Comparison of ENCODE assay signal across 22 cellular contexts in the genomic region with DNA sequence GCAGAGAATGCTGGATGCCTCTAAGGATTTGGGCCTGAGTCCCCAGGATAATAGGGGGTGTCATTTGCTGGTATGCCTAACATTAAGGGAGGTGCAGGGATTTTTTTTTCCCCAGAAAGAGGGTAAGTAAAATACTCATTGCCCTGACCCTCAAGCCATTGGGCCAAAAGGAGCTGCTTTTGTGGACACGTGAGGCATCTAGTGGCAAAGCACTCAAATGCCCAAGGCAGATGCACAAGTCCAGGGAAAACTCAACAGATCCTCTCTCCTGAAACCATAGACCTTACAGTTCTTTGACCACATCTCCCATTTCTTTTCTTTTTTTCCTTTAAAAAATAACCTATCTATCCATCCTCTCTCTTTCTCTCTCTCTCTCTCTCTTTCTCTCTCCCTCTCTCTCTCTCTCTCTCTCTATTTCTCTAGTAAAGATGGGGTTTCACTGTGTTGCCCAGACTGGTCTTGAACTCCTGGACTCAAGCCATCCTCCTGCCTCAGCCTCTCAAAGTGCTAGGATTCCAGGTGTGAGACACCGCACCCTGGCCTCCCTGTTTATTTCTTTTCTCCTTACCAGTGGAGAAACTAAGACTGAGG. TPM values are rescaled to one million over a fixed set of nuclear protein-coding genes. Genes with fewer than 3 reads are reported as not detected.
DNase-seq lines count a peak whose midpoint lies in the region; ATAC-seq and TF ChIP-seq lines count a peak whose summit lies in the region.
"Had no signal": no experiment of that assay in that cellular context is flagged by ENCODE, and none has a peak within 500 bp of the region (broad histone marks: within the 10 kb centered on the region; RNA-seq: fewer than 3 reads in every experiment).

No MANE protein-coding gene starts in this region.

- H3K9ac ChIP-seq in SK-N-SH, result no peak overlapping the region

- no peaks in the 10 kb centered on the region for H3K36me3 ChIP-seq in SK-N-SH (replicated peaks in 1 of 2; ENCODE audit: control insufficient read depth in 1 of 2, insufficient read depth in 2 of 2, low read length in 1 of 2)
- H3K36me3 ChIP-seq in esophagus muscularis mucosa, result no peaks in the 10 kb centered on the region
- H3K36me3 ChIP-seq: HAP-1 had no signal

- WGBS in SK-N-SH (ENCODE audit: low lambda C conversion rate), result 70% methylated on average over 2 of the region's 2 CpGs
- WGBS in esophagus muscularis mucosa, result 93% methylated on average over 2 of the region's 2 CpGs

- TF ChIP-seq EP300 in SK-N-SH (IDR thresholded peaks at IDR 0.05; ENCODE audit: borderline replicate concordance in 1 of 2, low read depth in 1 of 2, low read length in 1 of 2) (no peak), esophagus muscularis mucosa (IDR thresholded peaks at IDR 0.05) (no peak)

- H3K4me1 ChIP-seq in SK-N-SH (ENCODE audit: control insufficient read depth in 1 of 2, insufficient read depth in 2 of 2, low read depth in 1 of 2, low read length in 1 of 2) (no peaks in the 10 kb centered on the region), esophagus muscularis mucosa (peaks cover 12 to 20% (median 18%) of the 10 kb centered on the region in 4 donors)
- H3K4me1 ChIP-seq: HAP-1 had no signal

- in situ Hi-C loops in GM13976 (cut with MboI; ENCODE audit: low sequenced_read_pairs, unreplicated experiment), result loop anchor here (25.0 kb wide), 1 partner anchor 655 kb away; a partner anchor contains a TSS

- H3K9me3 ChIP-seq in SK-N-SH, result no peaks in the 10 kb centered on the region
- H3K9me3 ChIP-seq in esophagus muscularis mucosa, result no peaks in the 10 kb centered on the region
- H3K9me3 ChIP-seq: HAP-1, MG63 had no signal

- intact Hi-C loops in esophagus muscularis mucosa (cut with DNase I), result no loop called here

- ATAC-seq in SK-N-SH treated with all-trans-retinoic acid at 6 μM for 48 hours, result no peak
- ATAC-seq in GM19023 (IDR thresholded peaks at IDR 0.05; ENCODE audit: unreplicated experiment), result no peak
- ATAC-seq: CD8-positive, alpha-beta T cell had no signal

- TF ChIP-seq CTCF in SK-N-SH (IDR thresholded peaks at IDR 0.05) (0 out of 2 replicates have a peak, but pooled peaks have one; percentile 7), esophagus muscularis mucosa (IDR thresholded peaks at IDR 0.05) (no peak), GM13976 (IDR thresholded peaks at IDR 0.05; ENCODE audit: borderline replicate concordance, control extremely low read depth, extremely low read depth, insufficient read depth, missing control alignments) (no peak)

- no peak for DNase-seq in SK-N-SH
- DNase-seq in RKO (ENCODE audit: low spot score), result peak; percentile 8
- peak; percentile 39 for DNase-seq in esophagus muscularis mucosa (ENCODE audit: extremely low spot score)
- no peak for DNase-seq in effector CD4-positive, alpha-beta T cell
- no peak for DNase-seq in cerebellar nuclear complex (lab: John Stamatoyannopoulos, UW)
- DNase-seq in GM13976 (ENCODE audit: low spot score), result no peak
- DNase-seq: AML-193; C1 segment of cervical spinal cord; CD8-positive, alpha-beta T cell; Kasumi-1; MG63; NCI-H1417; NCI-H1694 treated with DMSO at 0.1 percent for 48 hours; NCI-H2107; NCI-H510A; NK-92 treated with Interleukin-12 subunit alpha and Interleukin-12 subunit beta, amount 100 ng/mL, for 24 hours; Right ventricle myocardium superior; T-helper 2 cell had no signal

- POLR2A ChIA-PET in SK-N-SH (lab: Yijun Ruan, JAX), result interaction anchor here (0.5 kb wide), 1 partner anchor 438 kb away, joined by 3 read pairs; no protein-coding TSS in a partner anchor

- CTCF ChIA-PET in SK-N-SH (lab: Yijun Ruan, JAX), result interaction anchor here (0.6 kb wide), 1 partner anchor 1710 kb away, joined by 4 read pairs; no protein-coding TSS in a partner anchor

- no peaks in the 10 kb centered on the region for H3F3A ChIP-seq in SK-N-SH (replicated peaks; ENCODE audit: insufficient read depth)

- H4K20me1 ChIP-seq in SK-N-SH (ENCODE audit: insufficient read depth), result no peaks in the 10 kb centered on the region

- no peaks in the 10 kb centered on the region for H3K27me3 ChIP-seq in SK-N-SH (ENCODE audit: insufficient read depth)
- peaks cover 0 to 92% (median 30%) of the 10 kb centered on the region in 4 donors for H3K27me3 ChIP-seq in esophagus muscularis mucosa
- H3K27me3 ChIP-seq: MG63 had no signal

- H3K4me3 ChIP-seq in SK-N-SH (ENCODE audit: low read depth in 2 of 2, low read length in 1 of 2) (no peak overlapping the region), esophagus muscularis mucosa (no peak overlapping the region)
- H3K4me3 ChIP-seq: HAP-1, MG63 had no signal

- no peaks in the 10 kb centered on the region for H3K79me2 ChIP-seq in SK-N-SH (ENCODE audit: insufficient read depth)

- H3K4me2 ChIP-seq in SK-N-SH, result no peak overlapping the region

- no peak for TF ChIP-seq RAD21 in SK-N-SH (IDR thresholded peaks at IDR 0.05; ENCODE audit: low read length)

- no peak for TF ChIP-seq POLR2A in esophagus muscularis mucosa (IDR thresholded peaks at IDR 0.05; ENCODE audit: low read depth)

- H3K9me2 ChIP-seq in SK-N-SH, result no peaks in the 10 kb centered on the region

- H2AFZ ChIP-seq in SK-N-SH (ENCODE audit: low read depth), result no peak overlapping the region

- H3K27ac ChIP-seq in SK-N-SH (ENCODE audit: low read depth in 2 of 2, low read length in 1 of 2), result no peak overlapping the region
- no peak overlapping the region for H3K27ac ChIP-seq in esophagus muscularis mucosa (replicated peaks in 1 of 4)

TF ChIP-seq in SK-N-SH, 30 proteins besides CTCF, POLR2A, EP300 and RAD21:
- no peak for TF ChIP-seq FOXJ3 (CRISPR knock-in tag; IDR thresholded peaks at IDR 0.05)

TF ChIP-seq in SK-N-SH treated with all-trans-retinoic acid at 6 μM for 48 hours, 23 proteins besides CTCF, POLR2A, EP300 and RAD21 (continues in another document):
- TF ChIP-seq, protein P1, sequence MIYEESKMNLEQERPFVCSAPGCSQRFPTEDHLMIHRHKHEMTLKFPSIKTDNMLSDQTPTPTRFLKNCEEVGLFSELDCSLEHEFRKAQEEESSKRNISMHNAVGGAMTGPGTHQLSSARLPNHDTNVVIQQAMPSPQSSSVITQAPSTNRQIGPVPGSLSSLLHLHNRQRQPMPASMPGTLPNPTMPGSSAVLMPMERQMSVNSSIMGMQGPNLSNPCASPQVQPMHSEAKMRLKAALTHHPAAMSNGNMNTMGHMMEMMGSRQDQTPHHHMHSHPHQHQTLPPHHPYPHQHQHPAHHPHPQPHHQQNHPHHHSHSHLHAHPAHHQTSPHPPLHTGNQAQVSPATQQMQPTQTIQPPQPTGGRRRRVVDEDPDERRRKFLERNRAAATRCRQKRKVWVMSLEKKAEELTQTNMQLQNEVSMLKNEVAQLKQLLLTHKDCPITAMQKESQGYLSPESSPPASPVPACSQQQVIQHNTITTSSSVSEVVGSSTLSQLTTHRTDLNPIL (CRISPR knock-in tag; IDR thresholded peaks at IDR 0.05; ENCODE audit: low read depth), result no peak
- TF ChIP-seq ZFP30 (CRISPR knock-in tag; IDR thresholded peaks at IDR 0.05), result no peak
- TF ChIP-seq OSR1 (CRISPR knock-in tag; IDR thresholded peaks at IDR 0.05), result no peak
- no peak for TF ChIP-seq ZNF565 (CRISPR knock-in tag; conservative IDR thresholded peaks at IDR 0.05; ENCODE audit: low read depth)
- TF ChIP-seq, protein P2, sequence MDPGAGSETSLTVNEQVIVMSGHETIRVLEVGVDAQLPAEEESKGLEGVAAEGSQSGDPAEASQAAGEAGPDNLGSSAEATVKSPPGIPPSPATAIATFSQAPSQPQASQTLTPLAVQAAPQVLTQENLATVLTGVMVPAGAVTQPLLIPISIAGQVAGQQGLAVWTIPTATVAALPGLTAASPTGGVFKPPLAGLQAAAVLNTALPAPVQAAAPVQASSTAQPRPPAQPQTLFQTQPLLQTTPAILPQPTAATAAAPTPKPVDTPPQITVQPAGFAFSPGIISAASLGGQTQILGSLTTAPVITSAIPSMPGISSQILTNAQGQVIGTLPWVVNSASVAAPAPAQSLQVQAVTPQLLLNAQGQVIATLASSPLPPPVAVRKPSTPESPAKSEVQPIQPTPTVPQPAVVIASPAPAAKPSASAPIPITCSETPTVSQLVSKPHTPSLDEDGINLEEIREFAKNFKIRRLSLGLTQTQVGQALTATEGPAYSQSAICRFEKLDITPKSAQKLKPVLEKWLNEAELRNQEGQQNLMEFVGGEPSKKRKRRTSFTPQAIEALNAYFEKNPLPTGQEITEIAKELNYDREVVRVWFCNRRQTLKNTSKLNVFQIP (CRISPR knock-in tag; IDR thresholded peaks at IDR 0.05; ENCODE audit: borderline replicate concordance, low read depth), result no peak
- TF ChIP-seq ZNF8 (CRISPR knock-in tag; IDR thresholded peaks at IDR 0.05), result no peak
- no peak for TF ChIP-seq GLIS3 (CRISPR knock-in tag; IDR thresholded peaks at IDR 0.05)
- no peak for TF ChIP-seq TOX (CRISPR knock-in tag; IDR thresholded peaks at IDR 0.05; ENCODE audit: borderline replicate concordance)
- TF ChIP-seq ZNF70 (CRISPR knock-in tag; IDR thresholded peaks at IDR 0.05), result no peak
- TF ChIP-seq, protein P3, sequence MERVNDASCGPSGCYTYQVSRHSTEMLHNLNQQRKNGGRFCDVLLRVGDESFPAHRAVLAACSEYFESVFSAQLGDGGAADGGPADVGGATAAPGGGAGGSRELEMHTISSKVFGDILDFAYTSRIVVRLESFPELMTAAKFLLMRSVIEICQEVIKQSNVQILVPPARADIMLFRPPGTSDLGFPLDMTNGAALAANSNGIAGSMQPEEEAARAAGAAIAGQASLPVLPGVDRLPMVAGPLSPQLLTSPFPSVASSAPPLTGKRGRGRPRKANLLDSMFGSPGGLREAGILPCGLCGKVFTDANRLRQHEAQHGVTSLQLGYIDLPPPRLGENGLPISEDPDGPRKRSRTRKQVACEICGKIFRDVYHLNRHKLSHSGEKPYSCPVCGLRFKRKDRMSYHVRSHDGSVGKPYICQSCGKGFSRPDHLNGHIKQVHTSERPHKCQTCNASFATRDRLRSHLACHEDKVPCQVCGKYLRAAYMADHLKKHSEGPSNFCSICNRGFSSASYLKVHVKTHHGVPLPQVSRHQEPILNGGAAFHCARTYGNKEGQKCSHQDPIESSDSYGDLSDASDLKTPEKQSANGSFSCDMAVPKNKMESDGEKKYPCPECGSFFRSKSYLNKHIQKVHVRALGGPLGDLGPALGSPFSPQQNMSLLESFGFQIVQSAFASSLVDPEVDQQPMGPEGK (CRISPR knock-in tag; IDR thresholded peaks at IDR 0.05; ENCODE audit: borderline replicate concordance), result no peak
- no peak for TF ChIP-seq TCF4 (CRISPR knock-in tag; IDR thresholded peaks at IDR 0.05; ENCODE audit: borderline replicate concordance)
- no peak for TF ChIP-seq ZFP3 (CRISPR knock-in tag; IDR thresholded peaks at IDR 0.05)
- TF ChIP-seq ISL1 (CRISPR knock-in tag; IDR thresholded peaks at IDR 0.05), result no peak

RNA-seq across cellular contexts. Expression of a gene that starts 11.8 kb away (rescaled TPM):
- polyA plus RNA-seq in SK-N-SH (2012; rRNA removed), result 1.0 and 1.4 TPM in 2 replicates
- polyA plus RNA-seq in SK-N-SH (2012; cell fraction: cytosol; rRNA removed), result 0.91 and 1.3 TPM in 2 replicates
- 1.8 and 2.5 TPM in 2 replicates for polyA plus RNA-seq in SK-N-SH (2012; cell fraction: nucleus; rRNA removed)
- total RNA-seq in esophagus muscularis mucosa, result under 1 TPM in 1 of 4 donors, not detected in 3; 0.52 TPM
- total RNA-seq: CD8-positive, alpha-beta T cell had no signal
- polyA plus RNA-seq: AG04450 had no signal

Comparison
In these comparisons a context has a peak if more than half of its experiments do, and no peak if none do; other contexts are left out.
1. DNase-seq: peak in RKO (single experiment) and esophagus muscularis mucosa (single experiment); none in SK-N-SH (single experiment), effector CD4-positive, alpha-beta T cell (single experiment), cerebellar nuclear complex (0 of 2) and GM13976 (single experiment).